ENCODE assay signal across 9 cellular contexts in the genomic region with DNA sequence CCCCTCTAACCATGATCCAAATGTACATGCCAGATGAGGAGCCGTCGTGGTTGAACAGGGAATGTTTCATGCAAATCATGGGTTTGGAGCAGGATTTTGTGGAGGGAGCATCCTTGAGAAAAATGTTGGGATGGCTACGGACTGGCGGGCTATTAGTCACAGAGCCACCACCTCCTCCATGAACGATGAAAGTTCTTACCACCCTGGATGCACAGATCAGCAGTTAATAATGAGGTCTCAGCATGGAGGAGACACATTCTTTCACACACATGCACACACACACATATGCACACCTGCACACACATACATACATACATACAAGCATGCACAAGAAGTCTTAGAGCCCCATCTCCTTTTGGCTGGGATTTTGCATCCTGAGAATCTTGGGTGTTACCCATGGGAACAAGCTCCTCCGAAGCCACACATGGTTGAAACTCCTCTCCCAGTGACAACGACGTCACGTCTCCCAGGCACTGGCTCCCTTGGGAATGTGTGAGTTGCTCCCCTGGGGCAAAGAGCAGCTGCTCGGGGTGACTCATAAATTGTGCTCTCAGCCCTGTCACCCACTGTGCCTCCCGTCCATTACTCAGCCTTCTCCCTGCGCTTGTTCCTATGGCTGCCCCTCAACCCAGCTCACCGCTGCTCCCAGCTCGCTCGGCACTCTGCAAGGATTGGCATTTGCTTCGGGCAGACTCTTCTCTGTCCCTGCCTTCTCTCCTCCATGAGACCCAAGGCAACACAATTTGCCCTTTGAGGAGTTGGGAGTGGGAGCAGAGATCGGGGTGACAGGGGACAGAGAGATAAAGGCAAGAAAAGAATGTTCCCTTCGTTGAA.
A peak's percentile ranks its signal among the peaks of the same experiment; 100 is the strongest.
DNase-seq lines count a peak whose midpoint lies in the region; ATAC-seq, FAIRE-seq and TF ChIP-seq lines count a peak whose summit lies in the region.
"Had no signal": no experiment of that assay in that cellular context is flagged by ENCODE, and none has a peak within 500 bp of the region (broad histone marks: within the 10 kb centered on the region; RNA-seq: fewer than 3 reads in every experiment).

No MANE protein-coding gene starts in this region.

- H3K4me1 ChIP-seq in A549 (peaks cover 97% of the 10 kb centered on the region), Karpas-422 (ENCODE audit: low read length) (peaks cover 50% of the 10 kb centered on the region), osteoblast (ENCODE audit: insufficient read depth, low read length) (peaks cover 20% of the 10 kb centered on the region)

- H3K36me3 ChIP-seq in Karpas-422 (ENCODE audit: insufficient read depth, low read length) (no peaks in the 10 kb centered on the region), osteoblast (ENCODE audit: insufficient read depth, low read length) (no peaks in the 10 kb centered on the region)

- peak; percentile 29 to 49 for TF ChIP-seq RAD21 in A549 (conservative IDR thresholded peaks at IDR 0.05 in 1 of 2, IDR thresholded peaks at IDR 0.05 in 1 of 2)

- CTCF ChIA-PET in A549 (lab: Yijun Ruan, JAX) = interaction anchor here (0.6 to 3.6 kb wide), 17 partner anchors 10 to 992 kb away, joined by 3 to 16 read pairs (median 4); no protein-coding TSS in a partner anchor

- H4K20me1 ChIP-seq in Karpas-422 (ENCODE audit: insufficient read depth, low read depth, low read length) = no peaks in the 10 kb centered on the region
- peaks cover 17% of the 10 kb centered on the region for H4K20me1 ChIP-seq in osteoblast (ENCODE audit: insufficient read depth, low read length)

- no peaks in the 10 kb centered on the region for H3K9me2 ChIP-seq in Karpas-422 (replicated peaks; ENCODE audit: insufficient read depth, low read length)

- DNase-seq in A549 (ENCODE audit: low read depth in 1 of 2, low spot score in 1 of 2) (peak; percentile 98), Karpas-422 (peak; percentile 75), cardiac fibroblast (ENCODE audit: low read depth in 2 of 2) (peak; percentile 49 to 90), osteoblast (ENCODE audit: insufficient read length, low spot score, missing footprints) (peak; percentile 86), AML-193 (lab: John Stamatoyannopoulos, UW) (no peak)
- DNase-seq in activated naive CD8-positive, alpha-beta T cell treated with anti-CD3 and anti-CD28 coated beads, Interleukin-2, amount 50 U/mL, for 24 hours = no peak
- DNase-seq in stimulated activated CD4-positive, alpha-beta T cell treated with anti-CD3 and anti-CD28 coated beads, Interleukin-4, amount 100 ng/mL, for 1 hour = no peak

- H3K9me3 ChIP-seq in A549 = 0 out of 3 replicates have a peak, but pooled peaks cover 7% of the 10 kb centered on the region
- H3K9me3 ChIP-seq in Karpas-422 (ENCODE audit: low read length) = no peaks in the 10 kb centered on the region
- H3K9me3 ChIP-seq in osteoblast (ENCODE audit: low read depth, low read length) = no peaks in the 10 kb centered on the region

- POLR2A ChIA-PET in A549 (lab: Yijun Ruan, JAX) = interaction anchor here (0.9 to 2.0 kb wide), 4 partner anchors 21 to 344 kb away, joined by 3 to 9 read pairs (median 4); a partner anchor contains a TSS

- peaks cover 5% of the 10 kb centered on the region for H3K27me3 Mint-ChIP-seq in activated naive CD8-positive, alpha-beta T cell treated with anti-CD3 and anti-CD28 coated beads, Interleukin-2, amount 50 U/mL, for 24 hours
- H3K27me3 Mint-ChIP-seq: activated naive CD8-positive, alpha-beta T cell had no signal

- no peaks in the 10 kb centered on the region for H3K27me3 ChIP-seq in Karpas-422 (ENCODE audit: low read length)
- H3K27me3 ChIP-seq in osteoblast (ENCODE audit: insufficient read depth, low read length) = no peaks in the 10 kb centered on the region

- no peak overlapping the region for H3K4me3 Mint-ChIP-seq in activated naive CD8-positive, alpha-beta T cell treated with anti-CD3 and anti-CD28 coated beads, Interleukin-2, amount 50 U/mL, for 24 hours
- H3K4me3 Mint-ChIP-seq: activated naive CD8-positive, alpha-beta T cell had no signal

- H3K4me2 ChIP-seq in A549 (peak overlapping the region; percentile 93), Karpas-422 (ENCODE audit: low read depth, low read length, poor library complexity, severe bottlenecking) (peak overlapping the region; percentile 46), osteoblast (ENCODE audit: insufficient read depth, low read length) (peak overlapping the region; percentile 58)

- H3K36me3 Mint-ChIP-seq in activated naive CD8-positive, alpha-beta T cell treated with anti-CD3 and anti-CD28 coated beads, Interleukin-2, amount 50 U/mL, for 24 hours (ENCODE audit: low read depth) = no peaks in the 10 kb centered on the region
- H3K36me3 Mint-ChIP-seq: activated naive CD8-positive, alpha-beta T cell had no signal

- H3K27ac ChIP-seq in A549 = peak overlapping the region; percentile 84 to 88
- H3K27ac ChIP-seq in Karpas-422 (ENCODE audit: low read length) = no peak overlapping the region
- peak overlapping the region; percentile 27 for H3K27ac ChIP-seq in osteoblast (ENCODE audit: low read depth, low read length)

- WGBS in A549 (ENCODE audit: missing lambda C conversion rate) = 7% methylated on average over 18 of the region's 18 CpGs

- ATAC-seq in A549 = peak; percentile 92 to 94
- peak; percentile 36 for ATAC-seq in GM19452 (IDR thresholded peaks at IDR 0.05; ENCODE audit: unreplicated experiment)
- no peak for ATAC-seq in activated naive CD8-positive, alpha-beta T cell treated with anti-CD3 and anti-CD28 coated beads, Interleukin-2, amount 50 U/mL, for 24 hours

- H3K79me2 ChIP-seq in Karpas-422 (ENCODE audit: low read length) (no peaks in the 10 kb centered on the region), osteoblast (ENCODE audit: insufficient read depth, low read length) (peaks cover 10% of the 10 kb centered on the region)

- no peak overlapping the region for H3K27ac Mint-ChIP-seq in activated naive CD8-positive, alpha-beta T cell treated with anti-CD3 and anti-CD28 coated beads, Interleukin-2, amount 50 U/mL, for 24 hours
- H3K27ac Mint-ChIP-seq: activated naive CD8-positive, alpha-beta T cell had no signal

- H3K9ac ChIP-seq in Karpas-422 (ENCODE audit: low read length) = no peak overlapping the region

- H3K9me3 Mint-ChIP-seq in activated naive CD8-positive, alpha-beta T cell treated with anti-CD3 and anti-CD28 coated beads, Interleukin-2, amount 50 U/mL, for 24 hours = no peaks in the 10 kb centered on the region

- no peak overlapping the region for H2AFZ ChIP-seq in Karpas-422 (ENCODE audit: low read length)
- no peak overlapping the region for H2AFZ ChIP-seq in osteoblast (ENCODE audit: low read length)

- no peak for TF ChIP-seq POLR2A in A549 (IDR thresholded peaks at IDR 0.05; ENCODE audit: low read length)

- peak; percentile 99 for FAIRE-seq in A549 (lab: Jason Lieb, UNC)

- H3K4me1 Mint-ChIP-seq in activated naive CD8-positive, alpha-beta T cell treated with anti-CD3 and anti-CD28 coated beads, Interleukin-2, amount 50 U/mL, for 24 hours = no peaks in the 10 kb centered on the region

- peak; percentile 76 to 80; a peak in 3 of 5 replicates for TF ChIP-seq EP300 in A549 (IDR thresholded peaks at IDR 0.05)

- H3K4me3 ChIP-seq in A549 (peak overlapping the region; percentile 34), Karpas-422 (ENCODE audit: low read length) (no peak overlapping the region), cardiac fibroblast (replicated peaks in 1 of 2; ENCODE audit: low read depth in 2 of 2, low read length in 2 of 2) (no peak overlapping the region), osteoblast (ENCODE audit: insufficient read depth, low read length) (peak overlapping the region; percentile 38)

- TF ChIP-seq CTCF in A549 (IDR thresholded peaks at IDR 0.05) = no peak
- TF ChIP-seq CTCF in cardiac fibroblast (IDR thresholded peaks at IDR 0.05; ENCODE audit: low read depth, low read length) = no peak
- no peak for TF ChIP-seq CTCF in osteoblast (IDR thresholded peaks at IDR 0.05; ENCODE audit: extremely low read depth, low read depth, low read length)

TF ChIP-seq in A549, 52 proteins besides CTCF, POLR2A, EP300 and RAD21 (continues in another document):
- TF ChIP-seq EHMT2 (IDR thresholded peaks at IDR 0.05; ENCODE audit: low read depth) (no peak), RFX5 (IDR thresholded peaks at IDR 0.05) (peak; percentile 69), CBX8 (IDR thresholded peaks at IDR 0.05) (no peak), RCOR1 (IDR thresholded peaks at IDR 0.05; ENCODE audit: low read depth, low read length) (0 out of 2 replicates have a peak, but pooled peaks have one; percentile 27), ESRRA (IDR thresholded peaks at IDR 0.05; ENCODE audit: borderline replicate concordance, low read length) (no peak), NFE2L2 (conservative IDR thresholded peaks at IDR 0.05; ENCODE audit: low read length) (no peak), HOXB13 (CRISPR knock-in tag; IDR thresholded peaks at IDR 0.05; ENCODE audit: low read depth) (peak; percentile 67; the same call in 1 of the 2 replicates), JUNB (IDR thresholded peaks at IDR 0.05) (peak; percentile 91), SMC3 (IDR thresholded peaks at IDR 0.05) (peak; percentile 45), MAFK (IDR thresholded peaks at IDR 0.05; ENCODE audit: partially characterized antibody) (peak; percentile 82), CEBPB (IDR thresholded peaks at IDR 0.05) (peak in 1 of 2 experiments; percentile 37; a peak in 1 of 4 replicates)
- TF ChIP-seq, protein P1, sequence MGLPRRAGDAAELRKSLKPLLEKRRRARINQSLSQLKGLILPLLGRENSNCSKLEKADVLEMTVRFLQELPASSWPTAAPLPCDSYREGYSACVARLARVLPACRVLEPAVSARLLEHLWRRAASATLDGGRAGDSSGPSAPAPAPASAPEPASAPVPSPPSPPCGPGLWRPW (IDR thresholded peaks at IDR 0.05) = no peak
- TF ChIP-seq, protein P2, sequence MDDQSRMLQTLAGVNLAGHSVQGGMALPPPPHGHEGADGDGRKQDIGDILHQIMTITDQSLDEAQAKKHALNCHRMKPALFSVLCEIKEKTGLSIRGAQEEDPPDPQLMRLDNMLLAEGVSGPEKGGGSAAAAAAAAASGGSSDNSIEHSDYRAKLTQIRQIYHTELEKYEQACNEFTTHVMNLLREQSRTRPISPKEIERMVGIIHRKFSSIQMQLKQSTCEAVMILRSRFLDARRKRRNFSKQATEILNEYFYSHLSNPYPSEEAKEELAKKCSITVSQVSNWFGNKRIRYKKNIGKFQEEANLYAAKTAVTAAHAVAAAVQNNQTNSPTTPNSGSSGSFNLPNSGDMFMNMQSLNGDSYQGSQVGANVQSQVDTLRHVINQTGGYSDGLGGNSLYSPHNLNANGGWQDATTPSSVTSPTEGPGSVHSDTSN (IDR thresholded peaks at IDR 0.05) = peak; percentile 82
- TF ChIP-seq, protein P3, sequence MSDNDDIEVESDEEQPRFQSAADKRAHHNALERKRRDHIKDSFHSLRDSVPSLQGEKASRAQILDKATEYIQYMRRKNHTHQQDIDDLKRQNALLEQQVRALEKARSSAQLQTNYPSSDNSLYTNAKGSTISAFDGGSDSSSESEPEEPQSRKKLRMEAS (IDR thresholded peaks at IDR 0.05) = peak; percentile 94

Comparison
In these comparisons a context has a peak if more than half of its experiments do, and no peak if none do; other contexts are left out.
1. DNase-seq: peak in A549 (2 of 2), Karpas-422 (single experiment), cardiac fibroblast (2 of 2) and osteoblast (single experiment); none in activated naive CD8-positive, alpha-beta T cell treated with anti-CD3 and anti-CD28 coated beads, Interleukin-2, amount 50 U/mL, for 24 hours (single experiment), AML-193 (0 of 2) and stimulated activated CD4-positive, alpha-beta T cell treated with anti-CD3 and anti-CD28 coated beads, Interleukin-4, amount 100 ng/mL, for 1 hour (single experiment).
2. H3K4me3 ChIP-seq: peak in A549 (single experiment) and osteoblast (single experiment); none in Karpas-422 (single experiment) and cardiac fibroblast (0 of 2).
3. Peak in every context shown above with its lines, with median percentiles within 50 percentile points of each other: H3K4me2 ChIP-seq.